In genomic region chr21:45248301-45248892, GRCh38 we compare ENCODE assay signal across 13 cellular contexts. TPM values are rescaled to one million over a fixed set of nuclear protein-coding genes. Genes with fewer than 3 reads are reported as not detected.
DNase-seq lines count a peak whose midpoint lies in the region; ATAC-seq and TF ChIP-seq lines count a peak whose summit lies in the region.
"Had no signal": no experiment of that assay in that cellular context is flagged by ENCODE, and none has a peak within 500 bp of the region (broad histone marks: within the 10 kb centered on the region; RNA-seq: fewer than 3 reads in every experiment).

No MANE protein-coding gene starts in this region.

- intact Hi-C loops in left ventricle myocardium superior (cut with micrococcal nuclease): no loop called here
- intact Hi-C loops in tibial artery (cut with DNase I; ENCODE audit: low total_unique reads): no loop called here

- no peak overlapping the region for H4K91ac ChIP-seq in mesenchymal stem cell (ENCODE audit: low read length)

- no peak overlapping the region for H2BK15ac ChIP-seq in mesenchymal stem cell (ENCODE audit: low read depth, poor library complexity, severe bottlenecking)

- H3K4me2 ChIP-seq in mesenchymal stem cell (ENCODE audit: low read length, poor library complexity, severe bottlenecking): no peak overlapping the region

- in situ Hi-C loops in brain microvascular endothelial cell (cut with HindIII; ENCODE audit: low pct_ligation_motif_present, low sequenced_read_pairs): no loop called here

- no peak overlapping the region for H3K4ac ChIP-seq in mesenchymal stem cell (ENCODE audit: low read depth in 1 of 2, low read length in 2 of 2)

- H3K4me1 ChIP-seq in cardiac muscle cell (ENCODE audit: low read depth) (peaks cover 12% of the 10 kb centered on the region), mesenchymal stem cell (ENCODE audit: control insufficient read depth, insufficient read depth, low read depth, low read length) (peaks cover 10% of the 10 kb centered on the region), tibial artery (peaks cover 0 to 14% (median 2%) of the 10 kb centered on the region in 4 donors)
- H3K4me1 ChIP-seq: spleen had no signal

- no peak overlapping the region for H2BK12ac ChIP-seq in mesenchymal stem cell (ENCODE audit: low read length in 2 of 2)

- H2BK120ac ChIP-seq in mesenchymal stem cell (ENCODE audit: low read depth, low read length): no peak overlapping the region

- no peak overlapping the region for H2AFZ ChIP-seq in mesenchymal stem cell (ENCODE audit: low read depth, low read length)

- H3K27ac ChIP-seq in cardiac muscle cell (peak overlapping the region; percentile 4), brain microvascular endothelial cell (no peak overlapping the region), mesenchymal stem cell (ENCODE audit: low read length, poor library complexity, severe bottlenecking) (no peak overlapping the region), tibial artery (no peak overlapping the region)
- H3K27ac ChIP-seq: spleen had no signal

- DNase-seq in cardiac muscle cell (ENCODE audit: low read depth in 1 of 2, low spot score in 1 of 2) (no peak), left ventricle myocardium superior (no peak), brain microvascular endothelial cell (no peak), mesenchymal stem cell (no peak), tibial artery (no peak), glomerular visceral epithelial cell (ENCODE audit: extremely low spot score) (no peak)
- no peak for DNase-seq in stimulated activated CD4-positive, alpha-beta T cell treated with anti-CD3 and anti-CD28 coated beads, Interleukin-4, amount 100 ng/mL, for 24 hours
- DNase-seq: activated naive CD8-positive, alpha-beta T cell treated with anti-CD3 and anti-CD28 coated beads, Interleukin-2, amount 50 U/mL, for 24 hours; AML-193; Karpas-422; T-helper 9 cell had no signal

- H3K27me3 ChIP-seq in cardiac muscle cell (no peaks in the 10 kb centered on the region), brain microvascular endothelial cell (replicated peaks) (no peaks in the 10 kb centered on the region), mesenchymal stem cell (ENCODE audit: control insufficient read depth in 1 of 2, insufficient read depth in 1 of 2, low read length in 2 of 2) (peaks cover 4 to 47% of the 10 kb centered on the region in 2 experiments), tibial artery (peaks cover 0 to 20% of the 10 kb centered on the region in 2 donors)

- no peak overlapping the region for H3K18ac ChIP-seq in mesenchymal stem cell (ENCODE audit: low read depth in 1 of 2, low read length in 2 of 2)

- ATAC-seq in left ventricle myocardium superior (no peak), HG03521 (IDR thresholded peaks at IDR 0.05; ENCODE audit: unreplicated experiment) (no peak)
- ATAC-seq: activated naive CD8-positive, alpha-beta T cell treated with anti-CD3 and anti-CD28 coated beads, Interleukin-2, amount 50 U/mL, for 24 hours had no signal

- no peak overlapping the region for H4K8ac ChIP-seq in mesenchymal stem cell (ENCODE audit: low read length)

- WGBS in mesenchymal stem cell: 73% methylated on average over 10 of the region's 13 CpGs

- H3K79me1 ChIP-seq in mesenchymal stem cell (replicated peaks; ENCODE audit: low read length, poor library complexity, severe bottlenecking): no peaks in the 10 kb centered on the region

- no peak overlapping the region for H3K23ac ChIP-seq in mesenchymal stem cell (ENCODE audit: low read length in 2 of 2)

- H3K36me3 ChIP-seq in cardiac muscle cell (no peaks in the 10 kb centered on the region), brain microvascular endothelial cell (replicated peaks) (no peaks in the 10 kb centered on the region), mesenchymal stem cell (ENCODE audit: control insufficient read depth in 1 of 2, insufficient read depth in 2 of 2, low read depth in 1 of 2, low read length in 2 of 2) (no peaks in the 10 kb centered on the region), tibial artery (peaks cover 0 to 2% (median 0%) of the 10 kb centered on the region in 3 donors)
- H3K36me3 ChIP-seq: spleen had no signal

- TF ChIP-seq CTCF in cardiac muscle cell (IDR thresholded peaks at IDR 0.05; ENCODE audit: low read depth, low read length) (no peak), brain microvascular endothelial cell (IDR thresholded peaks at IDR 0.05; ENCODE audit: low read depth, low read length, missing control alignments) (no peak), tibial artery (IDR thresholded peaks at IDR 0.05) (no peak)

- H3K4me3 ChIP-seq in cardiac muscle cell (no peak overlapping the region), brain microvascular endothelial cell (ENCODE audit: low read depth, low read length) (peak overlapping the region; percentile 32), mesenchymal stem cell (ENCODE audit: insufficient read depth in 1 of 2, low read depth in 1 of 2, low read length in 2 of 2) (peak overlapping the region in 1 of 2 experiments; percentile 76), tibial artery (peak overlapping the region; percentile 21 to 25)
- H3K4me3 ChIP-seq: spleen had no signal

- no peak overlapping the region for H3K14ac ChIP-seq in mesenchymal stem cell (ENCODE audit: low read length in 2 of 2)

- H2BK5ac ChIP-seq in mesenchymal stem cell (ENCODE audit: low read depth, low read length, poor library complexity, severe bottlenecking): no peak overlapping the region

- H3K9me3 ChIP-seq in cardiac muscle cell (ENCODE audit: low read depth): no peaks in the 10 kb centered on the region
- peaks cover 23% of the 10 kb centered on the region for H3K9me3 ChIP-seq in mesenchymal stem cell (ENCODE audit: control insufficient read depth, low read length)
- peaks cover 0 to 10% (median 3%) of the 10 kb centered on the region in 3 donors for H3K9me3 ChIP-seq in tibial artery

- no peak overlapping the region for H2AK5ac ChIP-seq in mesenchymal stem cell (ENCODE audit: low read length, severe bottlenecking)

- H3K9ac ChIP-seq in mesenchymal stem cell (ENCODE audit: low read length): peak overlapping the region; percentile 65

RNA-seq across cellular contexts. Expression of gene POFUT2, which starts 39.3 kb away (rescaled TPM):
- total RNA-seq in cardiac muscle cell (39.6 and 46.1 TPM in 2 replicates), left ventricle myocardium superior (15.7 TPM)
- 46.8 and 50.4 TPM in 2 replicates for polyA plus RNA-seq in cardiac muscle cell
- polyA plus RNA-seq in mesenchymal stem cell (2013, experiment 1 of 2): 75.1 TPM
- 76.3 TPM for polyA plus RNA-seq in mesenchymal stem cell (2013, experiment 2 of 2)
